ENCODE assay signal across 1 cellular context in the genomic region with DNA sequence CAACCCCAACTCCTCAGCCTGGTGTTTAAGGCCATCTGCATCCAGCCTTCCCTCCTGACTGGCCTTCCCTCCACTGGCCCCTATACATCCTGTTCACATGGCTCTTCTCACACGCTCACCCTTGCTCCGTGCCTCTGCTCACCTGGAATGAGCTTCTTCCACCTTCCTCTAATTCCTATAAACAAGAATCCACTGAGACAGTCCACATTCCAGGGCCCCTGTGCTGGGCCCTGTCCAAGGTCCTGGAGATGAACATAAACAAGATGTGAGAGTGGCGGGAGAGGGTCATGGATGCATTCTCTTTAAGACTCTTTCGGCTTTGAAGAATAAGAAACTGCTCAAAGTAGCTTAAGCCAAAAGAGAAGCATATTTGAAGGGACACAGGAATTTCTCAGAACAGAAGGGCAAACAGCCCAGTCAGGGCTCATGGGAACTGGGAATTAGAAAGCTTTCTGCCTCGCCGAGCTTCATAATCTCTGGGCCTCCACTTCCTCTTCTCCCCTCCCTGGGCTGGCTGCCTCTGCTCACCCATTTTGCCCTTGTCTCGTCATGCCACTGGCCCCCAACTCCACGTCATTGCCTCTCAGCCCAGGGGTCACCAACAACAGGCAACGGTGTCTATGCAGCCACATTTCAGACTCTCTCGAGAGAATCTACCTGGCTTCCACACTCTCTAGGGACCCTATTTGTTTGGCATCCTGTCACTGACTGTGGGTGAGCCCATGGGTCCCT.
TF ChIP-seq lines count a peak whose summit lies in the region.

No MANE protein-coding gene starts in this region.

TF ChIP-seq in HepG2, 621 proteins besides CTCF, POLR2A, EP300 and RAD21 (continued from another document and continues in another):
- TF ChIP-seq, protein P1, sequence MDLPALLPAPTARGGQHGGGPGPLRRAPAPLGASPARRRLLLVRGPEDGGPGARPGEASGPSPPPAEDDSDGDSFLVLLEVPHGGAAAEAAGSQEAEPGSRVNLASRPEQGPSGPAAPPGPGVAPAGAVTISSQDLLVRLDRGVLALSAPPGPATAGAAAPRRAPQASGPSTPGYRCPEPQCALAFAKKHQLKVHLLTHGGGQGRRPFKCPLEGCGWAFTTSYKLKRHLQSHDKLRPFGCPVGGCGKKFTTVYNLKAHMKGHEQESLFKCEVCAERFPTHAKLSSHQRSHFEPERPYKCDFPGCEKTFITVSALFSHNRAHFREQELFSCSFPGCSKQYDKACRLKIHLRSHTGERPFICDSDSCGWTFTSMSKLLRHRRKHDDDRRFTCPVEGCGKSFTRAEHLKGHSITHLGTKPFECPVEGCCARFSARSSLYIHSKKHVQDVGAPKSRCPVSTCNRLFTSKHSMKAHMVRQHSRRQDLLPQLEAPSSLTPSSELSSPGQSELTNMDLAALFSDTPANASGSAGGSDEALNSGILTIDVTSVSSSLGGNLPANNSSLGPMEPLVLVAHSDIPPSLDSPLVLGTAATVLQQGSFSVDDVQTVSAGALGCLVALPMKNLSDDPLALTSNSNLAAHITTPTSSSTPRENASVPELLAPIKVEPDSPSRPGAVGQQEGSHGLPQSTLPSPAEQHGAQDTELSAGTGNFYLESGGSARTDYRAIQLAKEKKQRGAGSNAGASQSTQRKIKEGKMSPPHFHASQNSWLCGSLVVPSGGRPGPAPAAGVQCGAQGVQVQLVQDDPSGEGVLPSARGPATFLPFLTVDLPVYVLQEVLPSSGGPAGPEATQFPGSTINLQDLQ (CRISPR knock-in tag; IDR thresholded peaks at IDR 0.05) = no peak
- no peak for TF ChIP-seq NR2F2 (IDR thresholded peaks at IDR 0.05; ENCODE audit: borderline replicate concordance, low read depth)
- TF ChIP-seq PITX1 (CRISPR knock-in tag; IDR thresholded peaks at IDR 0.05) = no peak
- no peak for TF ChIP-seq ZNF678 (CRISPR knock-in tag; IDR thresholded peaks at IDR 0.05)
- TF ChIP-seq HOXA9 (CRISPR knock-in tag; IDR thresholded peaks at IDR 0.05; ENCODE audit: borderline replicate concordance) = no peak
- TF ChIP-seq ATF6 (CRISPR knock-in tag; conservative IDR thresholded peaks at IDR 0.05) = no peak
- no peak for TF ChIP-seq U2AF1 (optimal IDR thresholded peaks at IDR 0.05; ENCODE audit: low read depth, low read length)
- TF ChIP-seq AGO2 (optimal IDR thresholded peaks at IDR 0.05; ENCODE audit: low read depth, low read length) = no peak
- peak; percentile 34 for TF ChIP-seq ZNF781 (CRISPR knock-in tag; IDR thresholded peaks at IDR 0.05; ENCODE audit: borderline replicate concordance, not compliant biosample characterization)
- no peak for TF ChIP-seq ZMYM2 (CRISPR knock-in tag; IDR thresholded peaks at IDR 0.05)
- TF ChIP-seq SMARCC2 (IDR thresholded peaks at IDR 0.05) = no peak
- TF ChIP-seq, protein P2, sequence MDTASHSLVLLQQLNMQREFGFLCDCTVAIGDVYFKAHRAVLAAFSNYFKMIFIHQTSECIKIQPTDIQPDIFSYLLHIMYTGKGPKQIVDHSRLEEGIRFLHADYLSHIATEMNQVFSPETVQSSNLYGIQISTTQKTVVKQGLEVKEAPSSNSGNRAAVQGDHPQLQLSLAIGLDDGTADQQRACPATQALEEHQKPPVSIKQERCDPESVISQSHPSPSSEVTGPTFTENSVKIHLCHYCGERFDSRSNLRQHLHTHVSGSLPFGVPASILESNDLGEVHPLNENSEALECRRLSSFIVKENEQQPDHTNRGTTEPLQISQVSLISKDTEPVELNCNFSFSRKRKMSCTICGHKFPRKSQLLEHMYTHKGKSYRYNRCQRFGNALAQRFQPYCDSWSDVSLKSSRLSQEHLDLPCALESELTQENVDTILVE (CRISPR knock-in tag; IDR thresholded peaks at IDR 0.05) = peak; percentile 80; the same call in 1 of the 2 replicates
- TF ChIP-seq FOXO4 (CRISPR knock-in tag; conservative IDR thresholded peaks at IDR 0.05) = no peak
- no peak for TF ChIP-seq ZNF816 (CRISPR knock-in tag; IDR thresholded peaks at IDR 0.05; ENCODE audit: borderline replicate concordance)
- TF ChIP-seq ZBTB26 (CRISPR knock-in tag; IDR thresholded peaks at IDR 0.05; ENCODE audit: borderline replicate concordance) = peak; percentile 69; the same call in 1 of the 2 replicates
- TF ChIP-seq, protein P3, sequence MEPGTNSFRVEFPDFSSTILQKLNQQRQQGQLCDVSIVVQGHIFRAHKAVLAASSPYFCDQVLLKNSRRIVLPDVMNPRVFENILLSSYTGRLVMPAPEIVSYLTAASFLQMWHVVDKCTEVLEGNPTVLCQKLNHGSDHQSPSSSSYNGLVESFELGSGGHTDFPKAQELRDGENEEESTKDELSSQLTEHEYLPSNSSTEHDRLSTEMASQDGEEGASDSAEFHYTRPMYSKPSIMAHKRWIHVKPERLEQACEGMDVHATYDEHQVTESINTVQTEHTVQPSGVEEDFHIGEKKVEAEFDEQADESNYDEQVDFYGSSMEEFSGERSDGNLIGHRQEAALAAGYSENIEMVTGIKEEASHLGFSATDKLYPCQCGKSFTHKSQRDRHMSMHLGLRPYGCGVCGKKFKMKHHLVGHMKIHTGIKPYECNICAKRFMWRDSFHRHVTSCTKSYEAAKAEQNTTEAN (CRISPR knock-in tag; conservative IDR thresholded peaks at IDR 0.05) = peak; percentile 86
- no peak for TF ChIP-seq ZNF414 (CRISPR knock-in tag; IDR thresholded peaks at IDR 0.05)
- peak; percentile 81; the same call in 1 of the 2 replicates for TF ChIP-seq ZNF766 (CRISPR knock-in tag; IDR thresholded peaks at IDR 0.05; ENCODE audit: borderline replicate concordance)
- TF ChIP-seq TARDBP (CRISPR knock-in tag; IDR thresholded peaks at IDR 0.05) = no peak
- TF ChIP-seq ZNF746 (CRISPR knock-in tag; IDR thresholded peaks at IDR 0.05) = no peak
- peak; percentile 62 for TF ChIP-seq KAT8 (CRISPR knock-in tag; IDR thresholded peaks at IDR 0.05)
- no peak for TF ChIP-seq GABPB1 (CRISPR knock-in tag; IDR thresholded peaks at IDR 0.05)
- no peak for TF ChIP-seq ZNF253 (CRISPR knock-in tag; IDR thresholded peaks at IDR 0.05; ENCODE audit: borderline replicate concordance)
- no peak for TF ChIP-seq ZBTB7B (CRISPR knock-in tag; IDR thresholded peaks at IDR 0.05)
- TF ChIP-seq REPIN1 (CRISPR knock-in tag; IDR thresholded peaks at IDR 0.05; ENCODE audit: borderline replicate concordance, low read depth) = no peak
- TF ChIP-seq ZNF431 (CRISPR knock-in tag; IDR thresholded peaks at IDR 0.05; ENCODE audit: borderline replicate concordance, low read depth) = 0 out of 2 replicates have a peak, but pooled peaks have one; percentile 62
- no peak for TF ChIP-seq NBN (conservative IDR thresholded peaks at IDR 0.05)
- no peak for TF ChIP-seq RBM22 (optimal IDR thresholded peaks at IDR 0.05; ENCODE audit: low read length)
- no peak for TF ChIP-seq ZNF546 (CRISPR knock-in tag; conservative IDR thresholded peaks at IDR 0.05)
- TF ChIP-seq ISX (CRISPR knock-in tag; conservative IDR thresholded peaks at IDR 0.05) = 0 out of 2 replicates have a peak, but pooled peaks have one; percentile 74
- TF ChIP-seq SMAD1 (CRISPR knock-in tag; IDR thresholded peaks at IDR 0.05; ENCODE audit: borderline replicate concordance, low read depth) = no peak
- TF ChIP-seq ZNF646 (CRISPR knock-in tag; IDR thresholded peaks at IDR 0.05) = no peak
- TF ChIP-seq XRCC5 (optimal IDR thresholded peaks at IDR 0.05; ENCODE audit: low read length) = peak; percentile 78
- peak; percentile 70; the same call in 1 of the 2 replicates for TF ChIP-seq MEF2D (CRISPR knock-in tag; IDR thresholded peaks at IDR 0.05)
- TF ChIP-seq KLF15 (CRISPR knock-in tag; IDR thresholded peaks at IDR 0.05; ENCODE audit: borderline replicate concordance) = peak; percentile 55; the same call in 1 of the 2 replicates
- no peak for TF ChIP-seq HMGA1 (CRISPR knock-in tag; conservative IDR thresholded peaks at IDR 0.05)
- no peak for TF ChIP-seq TCF12 (IDR thresholded peaks at IDR 0.05)
- no peak for TF ChIP-seq TCF12 (CRISPR knock-in tag; IDR thresholded peaks at IDR 0.05)
- no peak for TF ChIP-seq ZNF761 (CRISPR knock-in tag; conservative IDR thresholded peaks at IDR 0.05)
